1 cellular context compared by ENCODE assay signal in genomic region chr15:63986751-63987341, GRCh38.
A peak's percentile ranks its signal among the peaks of the same experiment; 100 is the strongest.
TF ChIP-seq lines count a peak whose summit lies in the region.

No MANE protein-coding gene starts in this region.

TF ChIP-seq in K562, 482 proteins besides CTCF, POLR2A, EP300 and RAD21 (continued from another document and continues in another):
- TF ChIP-seq ZNF518B (CRISPR knock-in tag; IDR thresholded peaks at IDR 0.05) (no peak), MIER1 (IDR thresholded peaks at IDR 0.05; ENCODE audit: low read depth) (no peak), ZNF436 (CRISPR knock-in tag; IDR thresholded peaks at IDR 0.05) (no peak), ZNF12 (CRISPR knock-in tag; IDR thresholded peaks at IDR 0.05) (no peak), EWSR1 (IDR thresholded peaks at IDR 0.05; ENCODE audit: borderline replicate concordance, low read depth, partially characterized antibody) (no peak), VEZF1 (CRISPR knock-in tag; IDR thresholded peaks at IDR 0.05) (peak; percentile 61; the same call in 1 of the 2 replicates), HMGN3 (IDR thresholded peaks at IDR 0.05; ENCODE audit: borderline replicate concordance, extremely low read depth, insufficient read length, low read depth, low read length) (no peak), RBBP5 (IDR thresholded peaks at IDR 0.05; ENCODE audit: borderline replicate concordance, insufficient read depth, low read length, poor library complexity, severe bottlenecking) (no peak), MBD2 (IDR thresholded peaks at IDR 0.05; ENCODE audit: borderline replicate concordance, low read depth) (no peak), BRF1 (IDR thresholded peaks at IDR 0.05; ENCODE audit: borderline replicate concordance, extremely low read depth, insufficient read length) (no peak), PML (IDR thresholded peaks at IDR 0.05; ENCODE audit: low read length) (no peak), RB1 (IDR thresholded peaks at IDR 0.05; ENCODE audit: low read depth) (no peak), CBFA2T3 (IDR thresholded peaks at IDR 0.05) (no peak; the same call in 1 of the 2 replicates), ZNF197 (CRISPR knock-in tag; IDR thresholded peaks at IDR 0.05; ENCODE audit: low read depth) (no peak), HNRNPLL (IDR thresholded peaks at IDR 0.05; ENCODE audit: low read depth, low read length, poor library complexity, severe bottlenecking) (no peak), TBP (optimal IDR thresholded peaks at IDR 0.05; ENCODE audit: low read depth, low read length) (no peak), DPF2 (IDR thresholded peaks at IDR 0.05) (peak; percentile 52; the same call in 1 of the 2 replicates), SIRT6 (IDR thresholded peaks at IDR 0.05; ENCODE audit: low read depth, low read length) (no peak), JUND (IDR thresholded peaks at IDR 0.05; ENCODE audit: borderline replicate concordance, low read depth, low read length) (0 out of 2 replicates have a peak, but pooled peaks have one; percentile 37), JUND (tag; IDR thresholded peaks at IDR 0.05; ENCODE audit: borderline replicate concordance, low read depth, low read length) (peak; percentile 29; the same call in 2 of the 3 replicates), ZFPM2 (CRISPR knock-in tag; IDR thresholded peaks at IDR 0.05) (no peak), PRPF4 (IDR thresholded peaks at IDR 0.05; ENCODE audit: insufficient read depth, low read depth, low read length, poor library complexity, severe bottlenecking) (no peak), MCM7 (IDR thresholded peaks at IDR 0.05) (no peak), FOSL1 (tag; conservative IDR thresholded peaks at IDR 0.05) (peak; percentile 70), MYC (IDR thresholded peaks at IDR 0.05; ENCODE audit: low read depth, low read length) (no peak), MYC (CRISPR knock-in tag; IDR thresholded peaks at IDR 0.05; ENCODE audit: borderline replicate concordance, low read depth) (no peak)
- TF ChIP-seq, protein P1, sequence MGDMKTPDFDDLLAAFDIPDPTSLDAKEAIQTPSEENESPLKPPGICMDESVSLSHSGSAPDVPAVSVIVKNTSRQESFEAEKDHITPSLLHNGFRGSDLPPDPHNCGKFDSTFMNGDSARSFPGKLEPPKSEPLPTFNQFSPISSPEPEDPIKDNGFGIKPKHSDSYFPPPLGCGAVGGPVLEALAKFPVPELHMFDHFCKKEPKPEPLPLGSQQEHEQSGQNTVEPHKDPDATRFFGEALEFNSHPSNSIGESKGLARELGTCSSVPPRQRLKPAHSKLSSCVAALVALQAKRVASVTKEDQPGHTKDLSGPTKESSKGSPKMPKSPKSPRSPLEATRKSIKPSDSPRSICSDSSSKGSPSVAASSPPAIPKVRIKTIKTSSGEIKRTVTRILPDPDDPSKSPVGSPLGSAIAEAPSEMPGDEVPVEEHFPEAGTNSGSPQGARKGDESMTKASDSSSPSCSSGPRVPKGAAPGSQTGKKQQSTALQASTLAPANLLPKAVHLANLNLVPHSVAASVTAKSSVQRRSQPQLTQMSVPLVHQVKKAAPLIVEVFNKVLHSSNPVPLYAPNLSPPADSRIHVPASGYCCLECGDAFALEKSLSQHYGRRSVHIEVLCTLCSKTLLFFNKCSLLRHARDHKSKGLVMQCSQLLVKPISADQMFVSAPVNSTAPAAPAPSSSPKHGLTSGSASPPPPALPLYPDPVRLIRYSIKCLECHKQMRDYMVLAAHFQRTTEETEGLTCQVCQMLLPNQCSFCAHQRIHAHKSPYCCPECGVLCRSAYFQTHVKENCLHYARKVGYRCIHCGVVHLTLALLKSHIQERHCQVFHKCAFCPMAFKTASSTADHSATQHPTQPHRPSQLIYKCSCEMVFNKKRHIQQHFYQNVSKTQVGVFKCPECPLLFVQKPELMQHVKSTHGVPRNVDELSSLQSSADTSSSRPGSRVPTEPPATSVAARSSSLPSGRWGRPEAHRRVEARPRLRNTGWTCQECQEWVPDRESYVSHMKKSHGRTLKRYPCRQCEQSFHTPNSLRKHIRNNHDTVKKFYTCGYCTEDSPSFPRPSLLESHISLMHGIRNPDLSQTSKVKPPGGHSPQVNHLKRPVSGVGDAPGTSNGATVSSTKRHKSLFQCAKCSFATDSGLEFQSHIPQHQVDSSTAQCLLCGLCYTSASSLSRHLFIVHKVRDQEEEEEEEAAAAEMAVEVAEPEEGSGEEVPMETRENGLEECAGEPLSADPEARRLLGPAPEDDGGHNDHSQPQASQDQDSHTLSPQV (IDR thresholded peaks at IDR 0.05): no peak; the same call in 1 of the 2 replicates
- TF ChIP-seq, protein P2, sequence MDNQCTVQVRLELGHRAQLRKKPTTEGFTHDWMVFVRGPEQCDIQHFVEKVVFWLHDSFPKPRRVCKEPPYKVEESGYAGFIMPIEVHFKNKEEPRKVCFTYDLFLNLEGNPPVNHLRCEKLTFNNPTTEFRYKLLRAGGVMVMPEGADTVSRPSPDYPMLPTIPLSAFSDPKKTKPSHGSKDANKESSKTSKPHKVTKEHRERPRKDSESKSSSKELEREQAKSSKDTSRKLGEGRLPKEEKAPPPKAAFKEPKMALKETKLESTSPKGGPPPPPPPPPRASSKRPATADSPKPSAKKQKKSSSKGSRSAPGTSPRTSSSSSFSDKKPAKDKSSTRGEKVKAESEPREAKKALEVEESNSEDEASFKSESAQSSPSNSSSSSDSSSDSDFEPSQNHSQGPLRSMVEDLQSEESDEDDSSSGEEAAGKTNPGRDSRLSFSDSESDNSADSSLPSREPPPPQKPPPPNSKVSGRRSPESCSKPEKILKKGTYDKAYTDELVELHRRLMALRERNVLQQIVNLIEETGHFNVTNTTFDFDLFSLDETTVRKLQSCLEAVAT (IDR thresholded peaks at IDR 0.05): no peak
- TF ChIP-seq, protein P3, sequence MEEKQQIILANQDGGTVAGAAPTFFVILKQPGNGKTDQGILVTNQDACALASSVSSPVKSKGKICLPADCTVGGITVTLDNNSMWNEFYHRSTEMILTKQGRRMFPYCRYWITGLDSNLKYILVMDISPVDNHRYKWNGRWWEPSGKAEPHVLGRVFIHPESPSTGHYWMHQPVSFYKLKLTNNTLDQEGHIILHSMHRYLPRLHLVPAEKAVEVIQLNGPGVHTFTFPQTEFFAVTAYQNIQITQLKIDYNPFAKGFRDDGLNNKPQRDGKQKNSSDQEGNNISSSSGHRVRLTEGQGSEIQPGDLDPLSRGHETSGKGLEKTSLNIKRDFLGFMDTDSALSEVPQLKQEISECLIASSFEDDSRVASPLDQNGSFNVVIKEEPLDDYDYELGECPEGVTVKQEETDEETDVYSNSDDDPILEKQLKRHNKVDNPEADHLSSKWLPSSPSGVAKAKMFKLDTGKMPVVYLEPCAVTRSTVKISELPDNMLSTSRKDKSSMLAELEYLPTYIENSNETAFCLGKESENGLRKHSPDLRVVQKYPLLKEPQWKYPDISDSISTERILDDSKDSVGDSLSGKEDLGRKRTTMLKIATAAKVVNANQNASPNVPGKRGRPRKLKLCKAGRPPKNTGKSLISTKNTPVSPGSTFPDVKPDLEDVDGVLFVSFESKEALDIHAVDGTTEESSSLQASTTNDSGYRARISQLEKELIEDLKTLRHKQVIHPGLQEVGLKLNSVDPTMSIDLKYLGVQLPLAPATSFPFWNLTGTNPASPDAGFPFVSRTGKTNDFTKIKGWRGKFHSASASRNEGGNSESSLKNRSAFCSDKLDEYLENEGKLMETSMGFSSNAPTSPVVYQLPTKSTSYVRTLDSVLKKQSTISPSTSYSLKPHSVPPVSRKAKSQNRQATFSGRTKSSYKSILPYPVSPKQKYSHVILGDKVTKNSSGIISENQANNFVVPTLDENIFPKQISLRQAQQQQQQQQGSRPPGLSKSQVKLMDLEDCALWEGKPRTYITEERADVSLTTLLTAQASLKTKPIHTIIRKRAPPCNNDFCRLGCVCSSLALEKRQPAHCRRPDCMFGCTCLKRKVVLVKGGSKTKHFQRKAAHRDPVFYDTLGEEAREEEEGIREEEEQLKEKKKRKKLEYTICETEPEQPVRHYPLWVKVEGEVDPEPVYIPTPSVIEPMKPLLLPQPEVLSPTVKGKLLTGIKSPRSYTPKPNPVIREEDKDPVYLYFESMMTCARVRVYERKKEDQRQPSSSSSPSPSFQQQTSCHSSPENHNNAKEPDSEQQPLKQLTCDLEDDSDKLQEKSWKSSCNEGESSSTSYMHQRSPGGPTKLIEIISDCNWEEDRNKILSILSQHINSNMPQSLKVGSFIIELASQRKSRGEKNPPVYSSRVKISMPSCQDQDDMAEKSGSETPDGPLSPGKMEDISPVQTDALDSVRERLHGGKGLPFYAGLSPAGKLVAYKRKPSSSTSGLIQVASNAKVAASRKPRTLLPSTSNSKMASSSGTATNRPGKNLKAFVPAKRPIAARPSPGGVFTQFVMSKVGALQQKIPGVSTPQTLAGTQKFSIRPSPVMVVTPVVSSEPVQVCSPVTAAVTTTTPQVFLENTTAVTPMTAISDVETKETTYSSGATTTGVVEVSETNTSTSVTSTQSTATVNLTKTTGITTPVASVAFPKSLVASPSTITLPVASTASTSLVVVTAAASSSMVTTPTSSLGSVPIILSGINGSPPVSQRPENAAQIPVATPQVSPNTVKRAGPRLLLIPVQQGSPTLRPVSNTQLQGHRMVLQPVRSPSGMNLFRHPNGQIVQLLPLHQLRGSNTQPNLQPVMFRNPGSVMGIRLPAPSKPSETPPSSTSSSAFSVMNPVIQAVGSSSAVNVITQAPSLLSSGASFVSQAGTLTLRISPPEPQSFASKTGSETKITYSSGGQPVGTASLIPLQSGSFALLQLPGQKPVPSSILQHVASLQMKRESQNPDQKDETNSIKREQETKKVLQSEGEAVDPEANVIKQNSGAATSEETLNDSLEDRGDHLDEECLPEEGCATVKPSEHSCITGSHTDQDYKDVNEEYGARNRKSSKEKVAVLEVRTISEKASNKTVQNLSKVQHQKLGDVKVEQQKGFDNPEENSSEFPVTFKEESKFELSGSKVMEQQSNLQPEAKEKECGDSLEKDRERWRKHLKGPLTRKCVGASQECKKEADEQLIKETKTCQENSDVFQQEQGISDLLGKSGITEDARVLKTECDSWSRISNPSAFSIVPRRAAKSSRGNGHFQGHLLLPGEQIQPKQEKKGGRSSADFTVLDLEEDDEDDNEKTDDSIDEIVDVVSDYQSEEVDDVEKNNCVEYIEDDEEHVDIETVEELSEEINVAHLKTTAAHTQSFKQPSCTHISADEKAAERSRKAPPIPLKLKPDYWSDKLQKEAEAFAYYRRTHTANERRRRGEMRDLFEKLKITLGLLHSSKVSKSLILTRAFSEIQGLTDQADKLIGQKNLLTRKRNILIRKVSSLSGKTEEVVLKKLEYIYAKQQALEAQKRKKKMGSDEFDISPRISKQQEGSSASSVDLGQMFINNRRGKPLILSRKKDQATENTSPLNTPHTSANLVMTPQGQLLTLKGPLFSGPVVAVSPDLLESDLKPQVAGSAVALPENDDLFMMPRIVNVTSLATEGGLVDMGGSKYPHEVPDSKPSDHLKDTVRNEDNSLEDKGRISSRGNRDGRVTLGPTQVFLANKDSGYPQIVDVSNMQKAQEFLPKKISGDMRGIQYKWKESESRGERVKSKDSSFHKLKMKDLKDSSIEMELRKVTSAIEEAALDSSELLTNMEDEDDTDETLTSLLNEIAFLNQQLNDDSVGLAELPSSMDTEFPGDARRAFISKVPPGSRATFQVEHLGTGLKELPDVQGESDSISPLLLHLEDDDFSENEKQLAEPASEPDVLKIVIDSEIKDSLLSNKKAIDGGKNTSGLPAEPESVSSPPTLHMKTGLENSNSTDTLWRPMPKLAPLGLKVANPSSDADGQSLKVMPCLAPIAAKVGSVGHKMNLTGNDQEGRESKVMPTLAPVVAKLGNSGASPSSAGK (IDR thresholded peaks at IDR 0.05): no peak
- TF ChIP-seq, protein P4, sequence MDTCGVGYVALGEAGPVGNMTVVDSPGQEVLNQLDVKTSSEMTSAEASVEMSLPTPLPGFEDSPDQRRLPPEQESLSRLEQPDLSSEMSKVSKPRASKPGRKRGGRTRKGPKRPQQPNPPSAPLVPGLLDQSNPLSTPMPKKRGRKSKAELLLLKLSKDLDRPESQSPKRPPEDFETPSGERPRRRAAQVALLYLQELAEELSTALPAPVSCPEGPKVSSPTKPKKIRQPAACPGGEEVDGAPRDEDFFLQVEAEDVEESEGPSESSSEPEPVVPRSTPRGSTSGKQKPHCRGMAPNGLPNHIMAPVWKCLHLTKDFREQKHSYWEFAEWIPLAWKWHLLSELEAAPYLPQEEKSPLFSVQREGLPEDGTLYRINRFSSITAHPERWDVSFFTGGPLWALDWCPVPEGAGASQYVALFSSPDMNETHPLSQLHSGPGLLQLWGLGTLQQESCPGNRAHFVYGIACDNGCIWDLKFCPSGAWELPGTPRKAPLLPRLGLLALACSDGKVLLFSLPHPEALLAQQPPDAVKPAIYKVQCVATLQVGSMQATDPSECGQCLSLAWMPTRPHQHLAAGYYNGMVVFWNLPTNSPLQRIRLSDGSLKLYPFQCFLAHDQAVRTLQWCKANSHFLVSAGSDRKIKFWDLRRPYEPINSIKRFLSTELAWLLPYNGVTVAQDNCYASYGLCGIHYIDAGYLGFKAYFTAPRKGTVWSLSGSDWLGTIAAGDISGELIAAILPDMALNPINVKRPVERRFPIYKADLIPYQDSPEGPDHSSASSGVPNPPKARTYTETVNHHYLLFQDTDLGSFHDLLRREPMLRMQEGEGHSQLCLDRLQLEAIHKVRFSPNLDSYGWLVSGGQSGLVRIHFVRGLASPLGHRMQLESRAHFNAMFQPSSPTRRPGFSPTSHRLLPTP (IDR thresholded peaks at IDR 0.05; ENCODE audit: borderline replicate concordance, extremely low read depth, insufficient read length): no peak
